ENCODE assay signal across 9 cellular contexts in genomic region chr20:4684837-4685413, GRCh38. TPM values are rescaled to one million over a fixed set of nuclear protein-coding genes. Genes with fewer than 3 reads are reported as not detected.
DNase-seq lines count a peak whose midpoint lies in the region; ATAC-seq, FAIRE-seq and TF ChIP-seq lines count a peak whose summit lies in the region.
"Had no signal": no experiment of that assay in that cellular context is flagged by ENCODE, and none has a peak within 500 bp of the region (broad histone marks: within the 10 kb centered on the region; RNA-seq: fewer than 3 reads in every experiment).

No MANE protein-coding gene starts in this region.

- H3K27me3 Mint-ChIP-seq in naive thymus-derived CD8-positive, alpha-beta T cell: no peaks in the 10 kb centered on the region

- ATAC-seq in naive thymus-derived CD8-positive, alpha-beta T cell: no peak

- 30% methylated on average over 6 of the region's 6 CpGs for WGBS in smooth muscle cell (ENCODE audit: low lambda C conversion rate)

- POLR2A ChIA-PET in naive thymus-derived CD8-positive, alpha-beta T cell (lab: Charles Lee): interaction anchor here (0.5 to 0.7 kb wide), 2 partner anchors 213 to 1311 kb away, joined by 3 read pairs; no protein-coding TSS in a partner anchor

- H3F3A ChIP-seq in smooth muscle cell (ENCODE audit: low read depth): peaks cover 14% of the 10 kb centered on the region

- no peaks in the 10 kb centered on the region for H3K9me3 Mint-ChIP-seq in naive thymus-derived CD8-positive, alpha-beta T cell

- H3K36me3 ChIP-seq in BLaER1 treated with 17β-estradiol and CSF1 and Interleukin-3, amounts not matched to agents 10 nM and 100 nM: peaks cover 0 to 16% (median 9%) of the 10 kb centered on the region in 11 experiments; a peak in 15 of 22 replicates
- H3K36me3 ChIP-seq in smooth muscle cell (ENCODE audit: low read depth): no peaks in the 10 kb centered on the region

- DNase-seq in NB4 (ENCODE audit: low read depth): peak; percentile 53
- peak; percentile 65 to 70 for DNase-seq in cardiac fibroblast (ENCODE audit: low read depth in 2 of 2)
- no peak for DNase-seq in naive thymus-derived CD8-positive, alpha-beta T cell
- DNase-seq in GM03348 (ENCODE audit: low spot score): no peak
- no peak for DNase-seq in SK-N-DZ (ENCODE audit: low spot score)
- no peak for DNase-seq in frontal cortex (ENCODE audit: low spot score in 2 of 2)
- no peak for DNase-seq in smooth muscle cell (lab: John Stamatoyannopoulos, UW; ENCODE audit: unreplicated experiment)

- H3K36me3 Mint-ChIP-seq in naive thymus-derived CD8-positive, alpha-beta T cell: peaks cover 0 to 1% (median 0%) of the 10 kb centered on the region in 3 donors

- H3K4me1 ChIP-seq in BLaER1 treated with 17β-estradiol and CSF1 and Interleukin-3, amounts not matched to agents 10 nM and 100 nM: peaks cover 34 to 64% (median 40%) of the 10 kb centered on the region in 10 experiments
- H3K4me1 ChIP-seq in smooth muscle cell (ENCODE audit: low read depth): peaks cover 7% of the 10 kb centered on the region

- H3K4me3 Mint-ChIP-seq in naive thymus-derived CD8-positive, alpha-beta T cell: peak overlapping the region in 8 of 10 donors; percentile 72 to 93 (median 80)

- TF ChIP-seq CTCF in NB4 (IDR thresholded peaks at IDR 0.05; ENCODE audit: low read depth, low read length): no peak
- no peak for TF ChIP-seq CTCF in cardiac fibroblast (IDR thresholded peaks at IDR 0.05; ENCODE audit: low read depth, low read length)
- no peak for TF ChIP-seq CTCF in smooth muscle cell (IDR thresholded peaks at IDR 0.05; ENCODE audit: borderline replicate concordance, insufficient read depth, poor library complexity, severe bottlenecking)

- H3K27ac ChIP-seq in BLaER1 treated with 17β-estradiol and CSF1 and Interleukin-3, amounts not matched to agents 10 nM and 100 nM: peak overlapping the region in 7 of 11 experiments; percentile 92 to 97 (median 95); a peak in 9 of 22 replicates
- H3K27ac ChIP-seq in smooth muscle cell (ENCODE audit: low read depth): no peak overlapping the region

- H4K20me1 ChIP-seq in BLaER1 treated with 17β-estradiol and CSF1 and Interleukin-3, amounts not matched to agents 10 nM and 100 nM: peaks cover 20 to 28% (median 28%) of the 10 kb centered on the region in 11 experiments
- peaks cover 28% of the 10 kb centered on the region for H4K20me1 ChIP-seq in smooth muscle cell (ENCODE audit: low read depth)

- no peak for TF ChIP-seq POLR2A in NB4 (IDR thresholded peaks at IDR 0.05; ENCODE audit: extremely low read depth, insufficient read length)

- H3K4me2 ChIP-seq in BLaER1 treated with 17β-estradiol and CSF1 and Interleukin-3, amounts not matched to agents 10 nM and 100 nM: peak overlapping the region; percentile 71 to 88 (median 75)
- no peak overlapping the region for H3K4me2 ChIP-seq in smooth muscle cell

- H3K4me3 ChIP-seq in BLaER1 treated with 17β-estradiol and CSF1 and Interleukin-3, amounts not matched to agents 10 nM and 100 nM: 0 out of 20 replicates have a peak overlapping the region, but pooled peaks of 1 of the 10 experiments have one; percentile 88
- H3K4me3 ChIP-seq in NB4 (ENCODE audit: low read depth, low read length): no peak overlapping the region
- H3K4me3 ChIP-seq in cardiac fibroblast (replicated peaks in 1 of 2; ENCODE audit: low read depth in 2 of 2, low read length in 2 of 2): no peak overlapping the region
- H3K4me3 ChIP-seq in smooth muscle cell: no peak overlapping the region

- peaks cover 27% of the 10 kb centered on the region for H3K79me2 ChIP-seq in smooth muscle cell (ENCODE audit: low read depth)

- no peak for FAIRE-seq in frontal cortex (lab: Jason Lieb, UNC)
- FAIRE-seq: islet of Langerhans had no signal

- H3K27ac Mint-ChIP-seq in naive thymus-derived CD8-positive, alpha-beta T cell: peak overlapping the region in 9 of 10 donors; percentile 73 to 97 (median 92)

- no peaks in the 10 kb centered on the region for H3K27me3 ChIP-seq in BLaER1 treated with 17β-estradiol and CSF1 and Interleukin-3, amounts not matched to agents 10 nM and 100 nM
- no peaks in the 10 kb centered on the region for H3K27me3 ChIP-seq in smooth muscle cell (ENCODE audit: low read depth)

- no peak overlapping the region for H2AFZ ChIP-seq in smooth muscle cell (ENCODE audit: low read depth)

- H3K9me3 ChIP-seq in BLaER1 treated with 17β-estradiol and CSF1 and Interleukin-3, amounts not matched to agents 10 nM and 100 nM (replicated peaks in 1 of 11): no peaks in the 10 kb centered on the region
- no peaks in the 10 kb centered on the region for H3K9me3 ChIP-seq in smooth muscle cell (replicated peaks; ENCODE audit: low read depth)

- peaks cover 20 to 57% (median 53%) of the 10 kb centered on the region in 4 donors for H3K4me1 Mint-ChIP-seq in naive thymus-derived CD8-positive, alpha-beta T cell

- H3K9ac ChIP-seq in BLaER1 treated with 17β-estradiol and CSF1 and Interleukin-3, amounts not matched to agents 10 nM and 100 nM: peak overlapping the region in 7 of 11 experiments; percentile 97 to 99 (median 97); a peak in 11 of 22 replicates
- no peak overlapping the region for H3K9ac ChIP-seq in smooth muscle cell (ENCODE audit: low read depth)

RNA-seq across cellular contexts. Expression of gene PRNP, which starts 1.3 kb away (rescaled TPM):
- total RNA-seq in naive thymus-derived CD8-positive, alpha-beta T cell: 10 to 100 TPM; 54.5 to 56.6 TPM
- polyA plus RNA-seq in naive thymus-derived CD8-positive, alpha-beta T cell: 10 to 100 TPM; 57.9 to 72.3 (median 67.8) TPM
- 20.4 and 23.8 TPM in 2 replicates for polyA plus RNA-seq in SK-N-DZ (2014; cell fraction: cytosol; rRNA removed)
- 8.6 and 9.4 TPM in 2 replicates for polyA plus RNA-seq in SK-N-DZ (2014; cell fraction: nucleus; rRNA removed)
- total RNA-seq in frontal cortex (137 TPM), smooth muscle cell (107 and 123 TPM in 2 replicates)
- 86.9 and 110 TPM in 2 replicates for polyA plus RNA-seq in smooth muscle cell

RNA-seq across cellular contexts. Expression of gene PRND, which starts 36.8 kb away (rescaled TPM):
- not detected for total RNA-seq in naive thymus-derived CD8-positive, alpha-beta T cell
- polyA plus RNA-seq in naive thymus-derived CD8-positive, alpha-beta T cell: not detected
- polyA plus RNA-seq in SK-N-DZ (2014; cell fraction: cytosol; rRNA removed): not detected in 2 replicates
- polyA plus RNA-seq in SK-N-DZ (2014; cell fraction: nucleus; rRNA removed): not detected in 2 replicates
- total RNA-seq in frontal cortex: 2.0 TPM
- not detected in 2 replicates for total RNA-seq in smooth muscle cell
- polyA plus RNA-seq in smooth muscle cell: not detected in 2 replicates

Comparison
In these comparisons a context has a peak if more than half of its experiments do, and no peak if none do; other contexts are left out.
1. DNase-seq: peak in NB4 (single experiment) and cardiac fibroblast (2 of 2); none in naive thymus-derived CD8-positive, alpha-beta T cell (0 of 10), GM03348 (single experiment), SK-N-DZ (single experiment), frontal cortex (0 of 2) and smooth muscle cell (single experiment).